Comparison of ENCODE assay signal across 21 cellular contexts in the genomic region with DNA sequence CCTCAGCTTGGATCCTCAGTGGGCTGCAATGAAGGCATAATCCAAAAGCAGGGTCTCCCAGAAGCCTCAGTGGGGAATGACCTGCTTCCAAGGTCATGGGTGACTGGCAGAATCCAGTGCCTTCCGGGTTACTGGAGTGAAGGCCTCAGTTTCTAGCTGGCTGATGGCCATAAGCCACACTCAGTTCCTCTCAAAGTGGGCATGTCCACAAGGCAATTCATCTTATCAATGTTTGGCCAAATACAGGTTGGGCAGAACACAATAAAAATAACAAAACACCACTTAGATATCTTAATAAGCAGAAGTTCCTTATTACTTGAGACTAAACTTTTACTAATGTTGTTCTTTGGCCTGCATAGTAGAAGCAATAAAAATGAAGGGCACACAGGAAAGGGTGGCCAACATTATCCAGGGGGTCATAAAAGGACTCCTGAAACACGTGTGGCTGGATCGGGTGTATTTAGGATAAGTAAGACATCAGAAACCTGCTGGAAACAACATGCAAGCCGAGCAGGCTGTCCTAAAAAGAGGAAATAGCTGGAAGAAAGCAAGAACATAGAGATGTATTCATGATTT. TPM values are rescaled to one million over a fixed set of nuclear protein-coding genes. Genes with fewer than 3 reads are reported as not detected.
"Had no signal": no experiment of that assay in that cellular context is flagged by ENCODE, and none has a peak within 500 bp of the region (broad histone marks: within the 10 kb centered on the region; RNA-seq: fewer than 3 reads in every experiment).

No MANE protein-coding gene starts in this region.

- FAIRE-seq: astrocyte, pancreas, urothelium cell line had no signal

- H3K4me1 ChIP-seq: breast epithelium had no signal

- H3K4me3 Mint-ChIP-seq: activated T-cell treated with anti-CD3 and anti-CD28 coated beads, Interleukin-2, amount 50 U/mL, for 72 hours; naive thymus-derived CD8-positive, alpha-beta T cell; stimulated activated memory B cell treated with anti-CD40 and anti-IgM and Interleukin-4, amounts not matched to agents 10 μg/mL and 1 μg/mL and 100 μg/mL, for 72 hours had no signal

- H3K27me3 Mint-ChIP-seq: stimulated activated memory B cell treated with anti-CD40 and anti-IgM and Interleukin-4, amounts not matched to agents 10 μg/mL and 1 μg/mL and 100 μg/mL, for 72 hours had no signal

- H3K36me3 ChIP-seq: breast epithelium, gastroesophageal sphincter, heart left ventricle, pancreas, thyroid gland, WERI-Rb-1 had no signal

- H3K4me3 ChIP-seq: breast epithelium, gastroesophageal sphincter, heart left ventricle, pancreas, thyroid gland had no signal

- H3K9me3 Mint-ChIP-seq: activated T-cell treated with anti-CD3 and anti-CD28 coated beads, Interleukin-2, amount 50 U/mL, for 72 hours had no signal

- H3K9me3 ChIP-seq: breast epithelium, gastroesophageal sphincter, heart left ventricle, pancreas, thyroid gland had no signal

- H3K36me3 Mint-ChIP-seq: naive thymus-derived CD8-positive, alpha-beta T cell; stimulated activated memory B cell treated with anti-CD40 and anti-IgM and Interleukin-4, amounts not matched to agents 10 μg/mL and 1 μg/mL and 100 μg/mL, for 72 hours had no signal

- DNase-seq: activated CD4-positive, alpha-beta T cell treated with anti-CD3 and anti-CD28 coated beads for 1 hour; activated effector memory CD4-positive, alpha-beta T cell treated with anti-CD3 and anti-CD28 coated beads, Interleukin-2, amount 50 U/mL, for 16 hours; activated naive CD4-positive, alpha-beta T cell treated with anti-CD3 and anti-CD28 coated beads, Interleukin-2, amount 50 U/mL, for 16 hours; activated T-cell treated with anti-CD3 and anti-CD28 coated beads, Interleukin-2, amount 50 U/mL, for 72 hours; effector CD4-positive, alpha-beta T cell; heart left ventricle; mesenchymal stem cell; naive thymus-derived CD8-positive, alpha-beta T cell; pancreas; stimulated activated CD4-positive, alpha-beta T cell treated with anti-CD3 and anti-CD28 coated beads, Interleukin-4, amount 100 ng/mL, for 4 hours; T-helper 1 cell; T-helper 9 cell; thyroid gland; WERI-Rb-1 had no signal

- H3K27me3 ChIP-seq: breast epithelium, gastroesophageal sphincter, heart left ventricle, pancreas, thyroid gland had no signal

- H3K27ac ChIP-seq: breast epithelium, gastroesophageal sphincter, heart left ventricle, pancreas, thyroid gland, WERI-Rb-1 had no signal

- ATAC-seq: activated T-cell treated with anti-CD3 and anti-CD28 coated beads, Interleukin-2, amount 50 U/mL, for 72 hours; gastroesophageal sphincter; heart left ventricle; naive thymus-derived CD8-positive, alpha-beta T cell; pancreas; sciatic nerve; stimulated activated memory B cell treated with anti-CD40 and anti-IgM and Interleukin-4, amounts not matched to agents 10 μg/mL and 1 μg/mL and 100 μg/mL, for 72 hours had no signal

- H3K27ac Mint-ChIP-seq: activated T-cell treated with anti-CD3 and anti-CD28 coated beads, Interleukin-2, amount 50 U/mL, for 72 hours; naive thymus-derived CD8-positive, alpha-beta T cell; stimulated activated memory B cell treated with anti-CD40 and anti-IgM and Interleukin-4, amounts not matched to agents 10 μg/mL and 1 μg/mL and 100 μg/mL, for 72 hours had no signal

- H3K4me1 Mint-ChIP-seq: stimulated activated memory B cell treated with anti-CD40 and anti-IgM and Interleukin-4, amounts not matched to agents 10 μg/mL and 1 μg/mL and 100 μg/mL, for 72 hours had no signal

RNA-seq across cellular contexts. Expression of a gene that starts 19.6 kb away (rescaled TPM):
- total RNA-seq: activated CD8-positive, alpha-beta memory T cell treated with anti-CD3 and anti-CD28 coated beads for 36 hours; naive thymus-derived CD8-positive, alpha-beta T cell had no signal
